In the genomic region with DNA sequence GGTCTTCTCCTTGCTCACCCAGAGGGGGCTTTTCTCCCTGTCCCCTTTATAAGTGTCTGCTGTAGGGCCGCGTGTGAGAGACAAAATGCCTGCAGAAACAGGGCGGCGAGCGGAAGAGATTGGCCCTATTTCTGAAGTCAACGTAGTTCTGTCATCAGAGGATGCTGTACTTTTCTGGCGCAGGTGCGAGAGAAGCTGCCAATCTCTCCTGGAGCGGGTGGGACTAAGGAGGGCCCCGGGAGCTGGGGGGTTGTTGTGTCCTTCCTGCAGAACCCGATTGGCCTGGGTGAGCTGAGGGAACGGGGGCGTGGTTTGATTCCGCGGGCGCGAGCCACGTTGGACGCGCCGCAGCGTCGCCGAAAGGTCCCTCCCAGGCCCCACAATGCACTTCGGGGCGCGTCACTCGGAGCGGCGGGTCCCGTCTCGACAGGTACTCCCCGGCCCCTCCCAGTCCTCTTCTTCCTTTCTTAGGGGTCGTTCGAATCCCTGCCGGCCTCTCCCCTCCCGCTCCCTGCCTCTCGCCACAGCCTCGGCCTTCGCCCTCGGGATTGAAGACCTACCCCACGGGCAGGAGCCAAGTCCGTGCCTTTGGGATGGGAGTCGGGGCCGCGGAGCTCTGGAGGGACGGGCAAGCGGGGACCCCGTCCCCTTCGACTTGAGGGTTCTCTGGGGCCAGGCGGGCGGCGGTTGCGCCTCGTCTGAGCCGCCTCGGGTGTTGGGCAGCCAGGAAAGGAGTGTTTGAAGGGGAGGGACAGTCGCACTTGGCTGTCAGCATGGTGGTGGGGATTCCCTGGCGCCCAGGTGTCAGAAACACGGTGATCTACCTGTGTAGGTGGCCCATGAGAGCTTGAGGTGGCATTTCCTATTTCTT, we compare ENCODE assay signal across 8 cellular contexts. TPM values are rescaled to one million over a fixed set of nuclear protein-coding genes. Genes with fewer than 3 reads are reported as not detected.
DNase-seq lines count a peak whose midpoint lies in the region; ATAC-seq and TF ChIP-seq lines count a peak whose summit lies in the region.

A gene with protein sequence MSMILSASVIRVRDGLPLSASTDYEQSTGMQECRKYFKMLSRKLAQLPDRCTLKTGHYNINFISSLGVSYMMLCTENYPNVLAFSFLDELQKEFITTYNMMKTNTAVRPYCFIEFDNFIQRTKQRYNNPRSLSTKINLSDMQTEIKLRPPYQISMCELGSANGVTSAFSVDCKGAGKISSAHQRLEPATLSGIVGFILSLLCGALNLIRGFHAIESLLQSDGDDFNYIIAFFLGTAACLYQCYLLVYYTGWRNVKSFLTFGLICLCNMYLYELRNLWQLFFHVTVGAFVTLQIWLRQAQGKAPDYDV (plus strand): TSS at position 387 of the 871 bp plus-strand sequence. CDS start 7,275 bp downstream, outside the sequence.

- no peak for TF ChIP-seq EP300 in gastroesophageal sphincter (IDR thresholded peaks at IDR 0.05)

- peak; percentile 99 for ATAC-seq in gastroesophageal sphincter

- H3K4me3 ChIP-seq in gastroesophageal sphincter, result peak within 1 kb of the TSS; percentile 70 to 82

- no peak for TF ChIP-seq CTCF in gastroesophageal sphincter (IDR thresholded peaks at IDR 0.05)

- no peaks in the 10 kb centered on the region for H3K9me3 ChIP-seq in gastroesophageal sphincter

- POLR2A ChIA-PET in HEK293T (lab: Yijun Ruan, JAX), result interaction anchor here (0.6 to 1.4 kb wide), 38 partner anchors 9 to 818 kb away, joined by 3 to 14 read pairs (median 4); partner anchors contain the start of genes FAM162A and SEMA5B

- no peaks in the 10 kb centered on the region for H3K27me3 ChIP-seq in gastroesophageal sphincter

- CTCF ChIA-PET in HEK293T (lab: Yijun Ruan, JAX), result interaction anchor here (0.5 to 0.7 kb wide), 2 partner anchors 60 to 404 kb away, joined by 3 read pairs; no protein-coding TSS in a partner anchor

- TF ChIP-seq POLR2A in gastroesophageal sphincter (IDR thresholded peaks at IDR 0.05), result peak; percentile 75 to 77

- H3K4me1 ChIP-seq in gastroesophageal sphincter, result peaks cover 3 to 21% (median 8%) of the 10 kb centered on the region in 3 donors

- peak within 1 kb of the TSS; percentile 66 to 95 (median 86) for H3K27ac ChIP-seq in gastroesophageal sphincter

- in situ Hi-C loops in SK-MEL-5 (cut with HindIII; ENCODE audit: low pct_unique_long_range_greater_than_20kb, low sequenced_read_pairs), result no loop called here

- WGBS in gastroesophageal sphincter (ENCODE audit: low coverage in 1 of 2), 2 donors, result no CpG with 5 or more reads among the region's 60 CpGs

- DNase-seq in GF-D8 (lab: John Stamatoyannopoulos, UW) (peak; percentile 78), HEK293T (ENCODE audit: extremely low spot score) (peak; percentile 94), MV-4-11 (lab: John Stamatoyannopoulos, UW) (peak; percentile 88), SK-MEL-5 (ENCODE audit: low read depth, low spot score) (peak; percentile 93), non-pigmented ciliary epithelial cell (ENCODE audit: low read depth) (peak; percentile 63), superior temporal gyrus (ENCODE audit: extremely low spot score) (peak; percentile 92)
- peak; percentile 94 for DNase-seq in activated naive CD4-positive, alpha-beta T cell treated with Interleukin-2 at 50 U/mL for 16 hours

- no peaks in the 10 kb centered on the region for H3K36me3 ChIP-seq in gastroesophageal sphincter

TF ChIP-seq in HEK293T, 16 proteins besides CTCF, POLR2A, EP300 and RAD21:
- TF ChIP-seq L3MBTL2 (conservative IDR thresholded peaks at IDR 0.05), result peak; percentile 38; the same call in 1 of the 2 replicates
- no peak for TF ChIP-seq CTBP1 (IDR thresholded peaks at IDR 0.05; ENCODE audit: borderline replicate concordance)
- TF ChIP-seq, protein P1, sequence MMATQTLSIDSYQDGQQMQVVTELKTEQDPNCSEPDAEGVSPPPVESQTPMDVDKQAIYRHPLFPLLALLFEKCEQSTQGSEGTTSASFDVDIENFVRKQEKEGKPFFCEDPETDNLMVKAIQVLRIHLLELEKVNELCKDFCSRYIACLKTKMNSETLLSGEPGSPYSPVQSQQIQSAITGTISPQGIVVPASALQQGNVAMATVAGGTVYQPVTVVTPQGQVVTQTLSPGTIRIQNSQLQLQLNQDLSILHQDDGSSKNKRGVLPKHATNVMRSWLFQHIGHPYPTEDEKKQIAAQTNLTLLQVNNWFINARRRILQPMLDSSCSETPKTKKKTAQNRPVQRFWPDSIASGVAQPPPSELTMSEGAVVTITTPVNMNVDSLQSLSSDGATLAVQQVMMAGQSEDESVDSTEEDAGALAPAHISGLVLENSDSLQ (IDR thresholded peaks at IDR 0.05), result peak; percentile 93

RNA-seq across cellular contexts. Expression of the gene that starts here (rescaled TPM):
- 34.3 and 42.3 TPM in 2 replicates for total RNA-seq in SK-MEL-5 (2014; rRNA removed; shearing (Covaris generic))
- polyA plus RNA-seq in SK-MEL-5 (2015; cell fraction: cytosol; rRNA removed), result 15.6 and 21.5 TPM in 2 replicates
- 18.9 and 24.9 TPM in 2 replicates for polyA plus RNA-seq in SK-MEL-5 (2015; cell fraction: nucleus; rRNA removed)
- total RNA-seq in gastroesophageal sphincter, result 10 to 100 TPM; 17.3 to 32.2 (median 23.9) TPM

Comparison
In these comparisons a context has a peak if more than half of its experiments do, and no peak if none do; other contexts are left out.
1. Peak in every context shown above with its lines: DNase-seq, ATAC-seq, H3K4me3 ChIP-seq and H3K27ac ChIP-seq.